ENCODE assay signal across 12 cellular contexts in genomic region chr2:171787333-171788072, GRCh38.
DNase-seq lines count a peak whose midpoint lies in the region; ATAC-seq and TF ChIP-seq lines count a peak whose summit lies in the region.
"Had no signal": no experiment of that assay in that cellular context is flagged by ENCODE, and none has a peak within 500 bp of the region (broad histone marks: within the 10 kb centered on the region; RNA-seq: fewer than 3 reads in every experiment).

No MANE protein-coding gene starts in this region.

- ATAC-seq in GM23338 = peak; percentile 46
- ATAC-seq in Panc1 = no peak

- no peaks in the 10 kb centered on the region for H3F3A ChIP-seq in GM23338 (replicated peaks; ENCODE audit: low read depth)

- 51% methylated on average over 11 of the region's 11 CpGs for WGBS in hepatocyte (ENCODE audit: low lambda C conversion rate, missing lambda C conversion rate)

- H3K4me2 ChIP-seq in GM23338 = peak overlapping the region; percentile 34; the same call in 1 of the 2 replicates
- H3K4me2 ChIP-seq in hepatocyte = peak overlapping the region; percentile 48

- BruUV-seq in Panc1 (replicated peaks; lab: Mats Ljungman, UMichigan) = no TSS peak

- H3K27ac ChIP-seq in GM23338 (ENCODE audit: low read depth) (no peak overlapping the region), Panc1 (ENCODE audit: low read length) (no peak overlapping the region), hepatocyte (no peak overlapping the region)

- H3K79me2 ChIP-seq in GM23338 (replicated peaks; ENCODE audit: insufficient read depth) (no peaks in the 10 kb centered on the region), hepatocyte (no peaks in the 10 kb centered on the region)

- POLR2A ChIA-PET in Panc1 (lab: Charles Lee) = no interaction called here

- H3K9me3 ChIP-seq in Panc1 (ENCODE audit: control insufficient read depth, insufficient read depth, low read depth, low read length) (no peaks in the 10 kb centered on the region), hepatocyte (ENCODE audit: low read depth) (no peaks in the 10 kb centered on the region)

- H3K36me3 ChIP-seq in GM23338 (ENCODE audit: insufficient read depth) = no peaks in the 10 kb centered on the region
- no peaks in the 10 kb centered on the region; the same call in none of the 2 replicates for H3K36me3 ChIP-seq in Panc1 (ENCODE audit: control insufficient read depth, insufficient read depth, low read length)
- H3K36me3 ChIP-seq in hepatocyte (replicated peaks; ENCODE audit: insufficient read depth, low read depth) = no peaks in the 10 kb centered on the region

- H3K4me1 Mint-ChIP-seq in GM23338 (peaks cover 34% of the 10 kb centered on the region), progenitor cell of endocrine pancreas (ENCODE audit: low read depth) (peaks cover 23% of the 10 kb centered on the region)
- H3K4me1 Mint-ChIP-seq: CD4-positive, alpha-beta memory T cell had no signal

- TF ChIP-seq CTCF in GM23338 (conservative IDR thresholded peaks at IDR 0.05; ENCODE audit: low read depth in 2 of 2) (peak in 1 of 2 experiments; percentile 55; a peak in 2 of 4 replicates), Panc1 (IDR thresholded peaks at IDR 0.05) (peak; percentile 19; the same call in 1 of the 2 replicates), hepatocyte (IDR thresholded peaks at IDR 0.05; ENCODE audit: poor library complexity) (no peak), progenitor cell of endocrine pancreas (IDR thresholded peaks at IDR 0.05; ENCODE audit: unreplicated experiment) (no peak)

- H3K36me3 Mint-ChIP-seq in GM23338 (ENCODE audit: low read depth) (peaks cover 32% of the 10 kb centered on the region), progenitor cell of endocrine pancreas (ENCODE audit: insufficient read depth) (peaks cover 8% of the 10 kb centered on the region)

- no peak overlapping the region for H3K27ac Mint-ChIP-seq in GM23338
- peak overlapping the region; percentile 71 for H3K27ac Mint-ChIP-seq in progenitor cell of endocrine pancreas
- H3K27ac Mint-ChIP-seq: B cell had no signal

- H3K4me3 Mint-ChIP-seq in GM23338 (no peak overlapping the region), progenitor cell of endocrine pancreas (ENCODE audit: low read depth) (peak overlapping the region; percentile 46)
- H3K4me3 Mint-ChIP-seq: B cell; CD4-positive, alpha-beta memory T cell had no signal

- H3K27me3 Mint-ChIP-seq in GM23338 (ENCODE audit: insufficient read depth, low read depth, poor library complexity) (no peaks in the 10 kb centered on the region), progenitor cell of endocrine pancreas (peaks cover 45% of the 10 kb centered on the region)
- H3K27me3 Mint-ChIP-seq: B cell; CD4-positive, alpha-beta memory T cell had no signal

- DNase-seq in GM23338 (ENCODE audit: low spot score) (peak; percentile 52), Panc1 (ENCODE audit: low read depth, low spot score) (no peak), hepatocyte (ENCODE audit: low spot score) (no peak), progenitor cell of endocrine pancreas (ENCODE audit: low spot score, unreplicated experiment) (no peak), NCI-H1048 (lab: John Stamatoyannopoulos, UW) (no peak), OCI-M2 (lab: John Stamatoyannopoulos, UW; ENCODE audit: unreplicated experiment) (no peak), NCI-H526 (lab: John Stamatoyannopoulos, UW) (no peak)
- DNase-seq: CD4-positive, alpha-beta memory T cell; NCI-H146; NCI-H226; NCI-H526 treated with DMSO at 0.1 percent for 48 hours had no signal

- in situ Hi-C loops in Panc1 (cut with HindIII; ENCODE audit: low pct_unique_long_range_greater_than_20kb, low sequenced_read_pairs) = no loop called here

- CTCF ChIA-PET in Panc1 (lab: Charles Lee) = no interaction called here

- H3K9me2 ChIP-seq in GM23338 (ENCODE audit: insufficient read depth) (no peaks in the 10 kb centered on the region), hepatocyte (replicated peaks; ENCODE audit: insufficient read depth) (no peaks in the 10 kb centered on the region)

- intact Hi-C loops in Panc1 (cut with micrococcal nuclease; ENCODE audit: unreplicated experiment) = no loop called here

- no peaks in the 10 kb centered on the region for H3K27me3 ChIP-seq in GM23338 (ENCODE audit: insufficient read depth)
- no peaks in the 10 kb centered on the region for H3K27me3 ChIP-seq in Panc1 (ENCODE audit: control insufficient read depth, insufficient read depth, low read length)
- H3K27me3 ChIP-seq in hepatocyte = no peaks in the 10 kb centered on the region

- peaks cover 21% of the 10 kb centered on the region for H3K4me1 ChIP-seq in GM23338 (ENCODE audit: insufficient read depth)
- H3K4me1 ChIP-seq in Panc1 (ENCODE audit: control insufficient read depth, insufficient read depth, low read length) = no peaks in the 10 kb centered on the region
- H3K4me1 ChIP-seq in hepatocyte (ENCODE audit: insufficient read depth) = no peaks in the 10 kb centered on the region

- H4K20me1 ChIP-seq in GM23338 (replicated peaks; ENCODE audit: insufficient read depth) (no peaks in the 10 kb centered on the region), hepatocyte (ENCODE audit: insufficient read depth, poor library complexity, severe bottlenecking) (no peaks in the 10 kb centered on the region)

- H3K4me3 ChIP-seq in GM23338 (no peak overlapping the region), Panc1 (ENCODE audit: low read depth in 2 of 2, low read length in 2 of 2) (no peak overlapping the region), hepatocyte (no peak overlapping the region)

- no peaks in the 10 kb centered on the region for H3K9me3 Mint-ChIP-seq in GM23338
- H3K9me3 Mint-ChIP-seq in progenitor cell of endocrine pancreas (ENCODE audit: low read depth) = peaks cover 4% of the 10 kb centered on the region

- H2AFZ ChIP-seq in GM23338 (no peak overlapping the region), hepatocyte (no peak overlapping the region)

TF ChIP-seq in GM23338, 12 proteins besides CTCF, POLR2A, EP300 and RAD21:
- TF ChIP-seq ZNF331 (CRISPR knock-in tag; IDR thresholded peaks at IDR 0.05; ENCODE audit: low read depth) = no peak
- peak; percentile 58; the same call in 1 of the 2 replicates for TF ChIP-seq CREB1 (CRISPR knock-in tag; IDR thresholded peaks at IDR 0.05; ENCODE audit: low read depth)
